26 cellular contexts compared by ENCODE assay signal in the genomic region with DNA sequence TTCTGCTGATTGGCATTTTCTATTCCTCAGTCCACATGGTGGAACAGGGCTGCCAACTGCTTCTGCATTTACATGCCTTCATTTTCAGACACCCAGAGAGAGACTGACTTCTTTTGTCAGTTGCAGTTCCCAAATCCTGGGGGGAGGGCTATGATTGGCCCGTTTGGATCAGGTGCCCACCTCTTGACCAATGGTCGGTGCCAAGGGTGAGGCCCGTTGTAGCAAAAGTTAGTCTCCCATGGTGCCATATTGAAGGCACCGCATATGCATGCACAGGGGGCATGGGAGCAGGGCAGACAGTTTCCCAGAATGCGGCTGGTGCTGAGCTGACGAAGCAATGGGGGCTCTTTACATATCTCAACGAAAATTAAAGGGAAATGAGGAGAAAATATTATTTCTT. TPM values are rescaled to one million over a fixed set of nuclear protein-coding genes. Genes with fewer than 3 reads are reported as not detected.
DNase-seq lines count a peak whose midpoint lies in the region; ATAC-seq, FAIRE-seq and TF ChIP-seq lines count a peak whose summit lies in the region.
"Had no signal": no experiment of that assay in that cellular context is flagged by ENCODE, and none has a peak within 500 bp of the region (broad histone marks: within the 10 kb centered on the region; RNA-seq: fewer than 3 reads in every experiment).

No MANE protein-coding gene starts in this region.

- ATAC-seq in Right ventricle myocardium superior (ENCODE audit: poor library complexity) (no peak), K562 (no peak), GM18520 (IDR thresholded peaks at IDR 0.05; ENCODE audit: unreplicated experiment) (no peak)
- ATAC-seq: HCT116 had no signal

- no TSS peak for BruUV-seq in K562 (replicated peaks; lab: Mats Ljungman, UMichigan)

- peaks cover 18% of the 10 kb centered on the region for H3K4me1 Mint-ChIP-seq in osteocyte (ENCODE audit: unreplicated experiment)

- no peak overlapping the region for H3K4me2 ChIP-seq in K562 (ENCODE audit: insufficient read depth, low read length)
- H3K4me2 ChIP-seq in MM.1S (ENCODE audit: low read depth, low read length): no peak overlapping the region

- H3K9ac ChIP-seq in K562 (ENCODE audit: insufficient read depth in 1 of 2, low read depth in 2 of 2, low read length in 2 of 2) (no peak overlapping the region), MM.1S (ENCODE audit: low read length) (no peak overlapping the region)
- H3K9ac ChIP-seq: BLaER1 treated with 17β-estradiol and CSF1 and Interleukin-3, amounts not matched to agents 10 nM and 100 nM; GM23248 had no signal

- intact Hi-C loops in Right ventricle myocardium superior (cut with DNase I): no loop called here
- intact Hi-C loops in K562 (cut with micrococcal nuclease): no loop called here

- no peaks in the 10 kb centered on the region for H3K79me2 ChIP-seq in K562 (ENCODE audit: control insufficient read depth, insufficient read depth, low read length)
- H3K79me2 ChIP-seq in MM.1S (ENCODE audit: low read length): no peaks in the 10 kb centered on the region

- H3K36me3 ChIP-seq in right atrium auricular region (no peaks in the 10 kb centered on the region), K562 (ENCODE audit: control insufficient read depth, insufficient read depth, low read length) (no peaks in the 10 kb centered on the region), MM.1S (replicated peaks; ENCODE audit: insufficient read depth, low read length) (no peaks in the 10 kb centered on the region)
- H3K36me3 ChIP-seq: BE2C; BLaER1 treated with 17β-estradiol and CSF1 and Interleukin-3, amounts not matched to agents 10 nM and 100 nM had no signal

- in situ Hi-C loops in K562 (cut with MboI): no loop called here

- H2AFZ ChIP-seq in K562 (ENCODE audit: low read depth, low read length) (no peak overlapping the region), MM.1S (ENCODE audit: low read length) (no peak overlapping the region)
- H2AFZ ChIP-seq: GM23248 had no signal

- H3K27me3 Mint-ChIP-seq in osteocyte (ENCODE audit: unreplicated experiment): no peaks in the 10 kb centered on the region
- H3K27me3 Mint-ChIP-seq: CD4-positive, alpha-beta T cell had no signal

- POLR2A ChIA-PET in K562 (lab: Yijun Ruan, JAX): interaction anchor here (1.2 kb wide), 1 partner anchor 11 kb away, joined by 4 read pairs; no protein-coding TSS in a partner anchor

- no peak for TF ChIP-seq POLR2A in K562 (conservative IDR thresholded peaks at IDR 0.05)

- peak; percentile 50 for DNase-seq in right atrium auricular region (ENCODE audit: low spot score)
- DNase-seq in Right ventricle myocardium superior: no peak
- DNase-seq in K562 (ENCODE audit: extremely low read depth in 1 of 4, low spot score in 3 of 4): no peak
- DNase-seq in mesenteric fat pad (ENCODE audit: low spot score): peak; percentile 71
- no peak for DNase-seq in osteocyte (ENCODE audit: extremely low spot score, unreplicated experiment)
- no peak for DNase-seq in MM.1S
- DNase-seq: ACHN; AML-193; BE2C; CD4-positive, alpha-beta T cell; CD8-positive, alpha-beta memory T cell; DMS 273 treated with DMSO at 0.1 percent for 48 hours; DMS79; EL; GF-D8; GM23248; H9 had no signal

- no peaks in the 10 kb centered on the region for H3K9me3 Mint-ChIP-seq in osteocyte (ENCODE audit: unreplicated experiment)
- H3K9me3 Mint-ChIP-seq: CD4-positive, alpha-beta T cell; CD8-positive, alpha-beta memory T cell; H9 had no signal

- H3K27ac ChIP-seq in right atrium auricular region: no peak overlapping the region
- H3K27ac ChIP-seq in K562 (ENCODE audit: extremely low read depth, low read depth, low read length): no peak overlapping the region
- no peak overlapping the region for H3K27ac ChIP-seq in MM.1S (ENCODE audit: low read length)
- H3K27ac ChIP-seq: 22Rv1; BLaER1 treated with 17β-estradiol and CSF1 and Interleukin-3, amounts not matched to agents 10 nM and 100 nM; GM23248 had no signal

- H3K4me1 ChIP-seq in right atrium auricular region (no peaks in the 10 kb centered on the region), K562 (replicated peaks in 1 of 2; ENCODE audit: control insufficient read depth in 2 of 2, insufficient read depth in 2 of 2, low read length in 2 of 2) (peaks cover 0 to 3% of the 10 kb centered on the region in 2 experiments; a peak in 1 of 5 replicates), MM.1S (ENCODE audit: low read length) (no peaks in the 10 kb centered on the region)
- H3K4me1 ChIP-seq: BE2C had no signal

- CTCF ChIA-PET in K562 (lab: Yijun Ruan, JAX; ENCODE audit: low intra/inter-chr PET ratio): no interaction called here

- H3K4me3 Mint-ChIP-seq in osteocyte (ENCODE audit: unreplicated experiment): no peak overlapping the region
- H3K4me3 Mint-ChIP-seq: CD14-positive monocyte; CD4-positive, alpha-beta T cell; CD8-positive, alpha-beta memory T cell; H9 had no signal

- H3K4me3 ChIP-seq in right atrium auricular region: no peak overlapping the region
- H3K4me3 ChIP-seq in K562: no peak overlapping the region
- no peak overlapping the region for H3K4me3 ChIP-seq in MM.1S (ENCODE audit: low read length)
- H3K4me3 ChIP-seq: BLaER1 treated with 17β-estradiol and CSF1 and Interleukin-3, amounts not matched to agents 10 nM and 100 nM; GM23248 had no signal

- H3K36me3 Mint-ChIP-seq in osteocyte (ENCODE audit: unreplicated experiment): no peaks in the 10 kb centered on the region
- H3K36me3 Mint-ChIP-seq: CD14-positive monocyte had no signal

- no peaks in the 10 kb centered on the region for H3F3A ChIP-seq in MM.1S (ENCODE audit: insufficient read depth, low read length)

- H3K9me1 ChIP-seq in K562 (ENCODE audit: control insufficient read depth, insufficient read depth, low read length): no peaks in the 10 kb centered on the region

- H3K27ac Mint-ChIP-seq in osteocyte (ENCODE audit: unreplicated experiment): no peak overlapping the region
- H3K27ac Mint-ChIP-seq: CD4-positive, alpha-beta T cell; CD8-positive, alpha-beta memory T cell; H9 had no signal

- H4K20me1 ChIP-seq in K562 (replicated peaks; ENCODE audit: control insufficient read depth, insufficient read depth, low read length) (no peaks in the 10 kb centered on the region), MM.1S (ENCODE audit: insufficient read depth, low read length) (no peaks in the 10 kb centered on the region)
- H4K20me1 ChIP-seq: BLaER1 treated with 17β-estradiol and CSF1 and Interleukin-3, amounts not matched to agents 10 nM and 100 nM had no signal

- H3K9me3 ChIP-seq in right atrium auricular region (no peaks in the 10 kb centered on the region), K562 (replicated peaks; ENCODE audit: control insufficient read depth, insufficient read depth, low read depth, low read length) (no peaks in the 10 kb centered on the region), MM.1S (replicated peaks; ENCODE audit: insufficient read depth, low read length) (no peaks in the 10 kb centered on the region)
- H3K9me3 ChIP-seq: BE2C; BLaER1 treated with 17β-estradiol and CSF1 and Interleukin-3, amounts not matched to agents 10 nM and 100 nM had no signal

- H3K9me2 ChIP-seq in MM.1S (replicated peaks; ENCODE audit: insufficient read depth, low read length): no peaks in the 10 kb centered on the region

- FAIRE-seq in K562 (lab: Jason Lieb, UNC): no peak
- FAIRE-seq: A204.1, D721Med, GM12891, GM18507 had no signal

- no peak for TF ChIP-seq EP300 in K562 (IDR thresholded peaks at IDR 0.05; ENCODE audit: low read length)

- TF ChIP-seq RAD21 in K562 (CRISPR knock-in tag; conservative IDR thresholded peaks at IDR 0.05 in 1 of 2, IDR thresholded peaks at IDR 0.05 in 1 of 2): no peak

- TF ChIP-seq CTCF in right atrium auricular region (IDR thresholded peaks at IDR 0.05) (no peak), K562 (IDR thresholded peaks at IDR 0.05 in 2 of 3, conservative IDR thresholded peaks at IDR 0.05 in 1 of 3; ENCODE audit: insufficient read depth in 2 of 3, low read depth in 1 of 3, low read length in 3 of 3) (no peak), osteocyte (IDR thresholded peaks at IDR 0.05) (no peak), MM.1S (IDR thresholded peaks at IDR 0.05; ENCODE audit: low read length) (no peak)

- WGBS in K562 (ENCODE audit: insufficient coverage, low coverage, missing lambda C conversion rate): 0% methylated on average over 7 of the region's 7 CpGs

- H3K27me3 ChIP-seq in right atrium auricular region (no peaks in the 10 kb centered on the region), K562 (ENCODE audit: control insufficient read depth in 2 of 2, insufficient read depth in 2 of 2, low read length in 2 of 2) (peaks cover 49 to 66% of the 10 kb centered on the region in 2 experiments), MM.1S (replicated peaks; ENCODE audit: insufficient read depth, low read length) (no peaks in the 10 kb centered on the region)
- H3K27me3 ChIP-seq: BE2C had no signal

RNA-seq across cellular contexts. Expression of gene ZBTB18, which starts 18.4 kb away (rescaled TPM):
- total RNA-seq in right atrium auricular region (10 to 100 TPM; 14.9 to 19.7 TPM), Right ventricle myocardium superior (29.9 TPM), K562 (2014; rRNA removed) (1.4 and 1.5 TPM in 2 replicates), K562 (2014; rRNA removed; fragmentation: Illumina TruSeq; extraction: Trizol) (1.6 and 2.0 TPM in 2 replicates), K562 (2015; rRNA removed; fragmentation: Illumina TruSeq; extraction: Trizol) (1.6 and 1.7 TPM in 2 replicates), K562 (2021) (2.1 and 2.2 TPM in 2 replicates), mesenteric fat pad (11.9 TPM), osteocyte (23.0 and 24.2 TPM in 2 replicates)
- 4.1 and 7.6 TPM in 2 replicates for total RNA-seq in K562 (2011; cell fraction: chromatin; rRNA removed; ENCODE audit: low replicate concordance)
- 3.3 and 4.6 TPM in 2 replicates for total RNA-seq in K562 (2011; cell fraction: nucleolus; rRNA removed)
- total RNA-seq in K562 (2011; cell fraction: nucleoplasm; rRNA removed): 4.4 and 4.8 TPM in 2 replicates
- polyA plus RNA-seq in K562 (2011; rRNA removed) (2.6 TPM in 2 replicates), K562 (2014; fragmentation: Illumina TruSeq; extraction: Trizol) (1.6 TPM in 2 replicates), K562 (2014; fragmentation: Nextera tagmentation; extraction: Ambion mirVana) (under 1 TPM; 0.13 to 0.24 TPM), K562 (2014; rRNA removed) (1.7 and 1.8 TPM in 2 replicates)
- polyA plus RNA-seq in K562 (2011; cell fraction: cytosol; rRNA removed): 1.6 and 1.8 TPM in 2 replicates
- 6.9 and 7.8 TPM in 2 replicates for polyA plus RNA-seq in K562 (2011; cell fraction: nucleus; rRNA removed)
- 1.3 and 1.4 TPM in 2 replicates for polyA plus RNA-seq in K562 (2012)
- 3.7 and 4.1 TPM in 2 replicates for polyA minus RNA-seq in K562 (2011; rRNA and poly(A)+ RNA removed)
- polyA minus RNA-seq in K562 (2011; cell fraction: cytosol; rRNA and poly(A)+ RNA removed): 1.7 and 2.6 TPM in 2 replicates
- 2.6 and 4.3 TPM in 2 replicates for polyA minus RNA-seq in K562 (2011; cell fraction: nucleus; rRNA and poly(A)+ RNA removed)

Comparison
In these comparisons a context has a peak if more than half of its experiments do, and no peak if none do; other contexts are left out.
1. DNase-seq: peak in right atrium auricular region (single experiment) and mesenteric fat pad (single experiment); none in Right ventricle myocardium superior (single experiment), K562 (0 of 4), osteocyte (single experiment) and MM.1S (single experiment).